In genomic region chr7:32890010-32890552, GRCh38 we compare ENCODE assay signal across 8 cellular contexts. TPM values are rescaled to one million over a fixed set of nuclear protein-coding genes. Genes with fewer than 3 reads are reported as not detected.
DNase-seq lines count a peak whose midpoint lies in the region; ATAC-seq and TF ChIP-seq lines count a peak whose summit lies in the region.

No MANE protein-coding gene starts in this region.

- peak overlapping the region; percentile 99 for H3K4me2 ChIP-seq in OCI-LY3 (ENCODE audit: low read length)

- H3K4me1 Mint-ChIP-seq in activated CD4-positive, alpha-beta T cell treated with anti-CD3 and anti-CD28 coated beads for 36 hours: peaks cover 63% of the 10 kb centered on the region

- H3K9me3 ChIP-seq in OCI-LY3 (ENCODE audit: insufficient read depth, low read length): no peaks in the 10 kb centered on the region
- no peaks in the 10 kb centered on the region for H3K9me3 ChIP-seq in colonic mucosa
- H3K9me3 ChIP-seq in mucosa of stomach (ENCODE audit: control insufficient read depth, low read length): no peaks in the 10 kb centered on the region

- peak overlapping the region; percentile 99 for H3K4me3 ChIP-seq in OCI-LY3 (ENCODE audit: low read length)
- peak overlapping the region; percentile 54 for H3K4me3 ChIP-seq in colonic mucosa
- H3K4me3 ChIP-seq in mucosa of stomach (ENCODE audit: low read length): peak overlapping the region; percentile 79

- peak overlapping the region; percentile 92 for H3K27ac ChIP-seq in OCI-LY3 (ENCODE audit: low read length)
- H3K27ac ChIP-seq in colonic mucosa: peak overlapping the region; percentile 99

- CTCF ChIA-PET in activated CD4-positive, alpha-beta T cell treated with anti-CD3 and anti-CD28 coated beads for 36 hours (lab: Charles Lee): interaction anchor here (0.8 to 2.7 kb wide), 5 partner anchors 14 to 218 kb away, joined by 4 to 18 read pairs (median 5); no protein-coding TSS in a partner anchor

- TF ChIP-seq CTCF in OCI-LY3 (IDR thresholded peaks at IDR 0.05; ENCODE audit: low read depth, low read length): no peak
- no peak for TF ChIP-seq CTCF in colonic mucosa (IDR thresholded peaks at IDR 0.05)

- DNase-seq in activated CD4-positive, alpha-beta T cell treated with anti-CD3 and anti-CD28 coated beads for 36 hours: no peak
- no peak for DNase-seq in activated CD4-positive, alpha-beta T cell treated with anti-CD3 and anti-CD28 coated beads for 48 hours
- DNase-seq in colonic mucosa (no peak), NCI-H1092 (lab: John Stamatoyannopoulos, UW) (no peak), epidermal melanocyte (ENCODE audit: insufficient read length, low spot score) (no peak)
- DNase-seq in effector CD4-positive, alpha-beta T cell: no peak

- H3K4me3 Mint-ChIP-seq in activated CD4-positive, alpha-beta T cell treated with anti-CD3 and anti-CD28 coated beads for 36 hours: peak overlapping the region; percentile 94

- no peaks in the 10 kb centered on the region for H3K9me3 Mint-ChIP-seq in activated CD4-positive, alpha-beta T cell treated with anti-CD3 and anti-CD28 coated beads for 36 hours (ENCODE audit: low read depth)

- H3K9ac ChIP-seq in OCI-LY3 (ENCODE audit: low read length) (peak overlapping the region; percentile 87), colonic mucosa (ENCODE audit: low read depth in 2 of 2, low read length in 2 of 2) (peak overlapping the region; percentile 95 to 97), mucosa of stomach (ENCODE audit: low read length) (peak overlapping the region; percentile 93)

- intact Hi-C loops in activated CD4-positive, alpha-beta T cell treated with anti-CD3 and anti-CD28 coated beads for 36 hours (cut with DNase I, micrococcal nuclease): loop anchor here (1.0 to 5.0 kb wide), 5 partner anchors 43 to 400 kb away; partner anchors contain the start of genes AVL9 (in 1 of the 2), BBS9 (in 1 of the 2) and LSM5 (in 1 of the 2)
- intact Hi-C loops in colonic mucosa (cut with DNase I): no loop called here

- peaks cover 22% of the 10 kb centered on the region for H3K36me3 Mint-ChIP-seq in activated CD4-positive, alpha-beta T cell treated with anti-CD3 and anti-CD28 coated beads for 36 hours (ENCODE audit: low read depth)

- H3K27me3 Mint-ChIP-seq in activated CD4-positive, alpha-beta T cell treated with anti-CD3 and anti-CD28 coated beads for 36 hours: no peaks in the 10 kb centered on the region

- peaks cover 60% of the 10 kb centered on the region for H3K79me2 ChIP-seq in OCI-LY3 (ENCODE audit: low read length)

- no peak overlapping the region for H2AFZ ChIP-seq in OCI-LY3 (ENCODE audit: low read depth, low read length)

- H3K27ac Mint-ChIP-seq in activated CD4-positive, alpha-beta T cell treated with anti-CD3 and anti-CD28 coated beads for 36 hours: peak overlapping the region; percentile 95

- peaks cover 16% of the 10 kb centered on the region for H3K4me1 ChIP-seq in OCI-LY3 (ENCODE audit: low read length)
- peaks cover 6% of the 10 kb centered on the region for H3K4me1 ChIP-seq in colonic mucosa
- peaks cover 10% of the 10 kb centered on the region for H3K4me1 ChIP-seq in mucosa of stomach (ENCODE audit: control insufficient read depth, insufficient read depth, low read length)

- POLR2A ChIA-PET in activated CD4-positive, alpha-beta T cell treated with anti-CD3 and anti-CD28 coated beads for 36 hours (lab: Charles Lee): interaction anchor here (0.7 to 5.9 kb wide), 6 partner anchors 15 to 173 kb away, joined by 3 to 39 read pairs (median 4); partner anchors contain the start of gene NT5C3A

- H3K36me3 ChIP-seq in OCI-LY3 (replicated peaks; ENCODE audit: low read depth, low read length): no peaks in the 10 kb centered on the region
- no peaks in the 10 kb centered on the region for H3K36me3 ChIP-seq in colonic mucosa
- no peaks in the 10 kb centered on the region for H3K36me3 ChIP-seq in mucosa of stomach (ENCODE audit: control insufficient read depth, insufficient read depth, low read length)

- peaks cover 34% of the 10 kb centered on the region for H4K20me1 ChIP-seq in OCI-LY3 (ENCODE audit: insufficient read depth, low read length)

- H3K27me3 ChIP-seq in OCI-LY3 (ENCODE audit: low read depth, low read length) (no peaks in the 10 kb centered on the region), colonic mucosa (no peaks in the 10 kb centered on the region), mucosa of stomach (ENCODE audit: control insufficient read depth, insufficient read depth, low read length) (no peaks in the 10 kb centered on the region)

- no peak for ATAC-seq in activated CD4-positive, alpha-beta T cell treated with anti-CD3 and anti-CD28 coated beads for 36 hours

RNA-seq across cellular contexts. Expression of gene KBTBD2, which starts 1.5 kb away (rescaled TPM):
- total RNA-seq in activated CD4-positive, alpha-beta T cell treated with anti-CD3 and anti-CD28 coated beads for 36 hours: 10 to 100 TPM; 21.5 to 25.6 TPM
- total RNA-seq in colonic mucosa: 10 to 100 TPM; 18.2 to 33.0 TPM
